38 cellular contexts compared by ENCODE assay signal in genomic region chr6:83974409-83975050, GRCh38. TPM values are rescaled to one million over a fixed set of nuclear protein-coding genes. Genes with fewer than 3 reads are reported as not detected.
A peak's percentile ranks its signal among the peaks of the same experiment; 100 is the strongest.
DNase-seq lines count a peak whose midpoint lies in the region; ATAC-seq, FAIRE-seq and TF ChIP-seq lines count a peak whose summit lies in the region.
"Had no signal": no experiment of that assay in that cellular context is flagged by ENCODE, and none has a peak within 500 bp of the region (broad histone marks: within the 10 kb centered on the region; RNA-seq: fewer than 3 reads in every experiment).

No MANE protein-coding gene starts in this region.

- TF ChIP-seq EP300 in K562 (IDR thresholded peaks at IDR 0.05; ENCODE audit: low read length): peak; percentile 98

- no peak overlapping the region for H2BK5ac ChIP-seq in mesendoderm (ENCODE audit: low read length)

- CTCF ChIA-PET in CD8-positive, alpha-beta memory T cell (lab: Charles Lee): no interaction called here
- CTCF ChIA-PET in K562 (lab: Yijun Ruan, JAX; ENCODE audit: low intra/inter-chr PET ratio): no interaction called here

- no peak overlapping the region for H2BK120ac ChIP-seq in mesendoderm (ENCODE audit: low read depth, low read length)

- H3K4me1 Mint-ChIP-seq in CD8-positive, alpha-beta memory T cell: no peaks in the 10 kb centered on the region
- H3K4me1 Mint-ChIP-seq in mesothelial cell of epicardium: peaks cover 17% of the 10 kb centered on the region
- H3K4me1 Mint-ChIP-seq: activated naive CD8-positive, alpha-beta T cell treated with anti-CD3 and anti-CD28 coated beads, Interleukin-2, amount 50 U/mL, for 24 hours; CD4-positive, CD25-positive, alpha-beta regulatory T cell; stimulated activated effector memory CD8-positive, alpha-beta T cell treated with anti-CD3 and anti-CD28 coated beads, Interleukin-12 subunit alpha, Interleukin-12 subunit beta, amount 100 ng/mL, for 72 hours had no signal

- no peak overlapping the region for H3K56ac ChIP-seq in mesendoderm (ENCODE audit: low read length)

- DNase-seq in CD8-positive, alpha-beta memory T cell: no peak
- DNase-seq in K562 (ENCODE audit: extremely low read depth in 1 of 4, low spot score in 3 of 4) (peak; percentile 77 to 98 (median 86)), mesendoderm (peak; percentile 13), caudate nucleus (lab: John Stamatoyannopoulos, UW) (no peak), mesothelial cell of epicardium (ENCODE audit: low spot score in 2 of 2, unreplicated experiment in 2 of 2) (no peak), urothelium cell line (ENCODE audit: low spot score) (no peak)
- DNase-seq: activated CD4-positive, alpha-beta T cell treated with anti-CD3 and anti-CD28 coated beads, Interleukin-2, amount 50 U/mL, for 48 hours; activated naive CD4-positive, alpha-beta T cell; activated naive CD8-positive, alpha-beta T cell treated with anti-CD3 and anti-CD28 coated beads, Interleukin-2, amount 50 U/mL, for 24 hours; activated T-cell treated with anti-CD3 and anti-CD28 coated beads, Interleukin-2, amount 50 U/mL, for 72 hours; CD4-positive, CD25-positive, alpha-beta regulatory T cell; central memory CD4-positive, alpha-beta T cell; cortex of kidney; DMS 273 treated with DMSO at 0.1 percent for 48 hours; effector memory CD4-positive, alpha-beta T cell; foreskin keratinocyte; heart left ventricle; Kasumi-1; kidney glomerular epithelial cell; lower lobe of right lung; mucosa of descending colon; MV-4-11; NCI-H1436 treated with DMSO at 0.1 percent for 48 hours; NCI-H2107; NCI-H774; occipital lobe; psoas muscle; SHP77 treated with DMSO at 0.1 percent for 48 hours; stimulated activated CD4-positive, alpha-beta T cell treated with anti-CD3 and anti-CD28 coated beads, Interleukin-15, amount 100 ng/mL, for 24 hours; trophoblast cell had no signal

- no peak overlapping the region for H3K18ac ChIP-seq in mesendoderm (ENCODE audit: low read length)

- in situ Hi-C loops in K562 (cut with MboI): no loop called here

- peak overlapping the region; percentile 49 for H3K27ac ChIP-seq in CD8-positive, alpha-beta memory T cell (ENCODE audit: low read depth, low read length)
- H3K27ac ChIP-seq in HUES48 (ENCODE audit: low read depth, low read length) (peak overlapping the region; percentile 96), K562 (ENCODE audit: extremely low read depth, low read depth, low read length) (peak overlapping the region; percentile 79), mesendoderm (ENCODE audit: low read depth, low read length) (no peak overlapping the region), caudate nucleus (ENCODE audit: low read depth, low read length) (no peak overlapping the region)
- H3K27ac ChIP-seq: foreskin keratinocyte, heart left ventricle, lower lobe of right lung, psoas muscle had no signal

- H3K79me1 ChIP-seq in mesendoderm (ENCODE audit: low read length): no peaks in the 10 kb centered on the region

- no peak for TF ChIP-seq POLR2A in K562 (conservative IDR thresholded peaks at IDR 0.05)

- no peak overlapping the region for H3K27ac Mint-ChIP-seq in CD8-positive, alpha-beta memory T cell
- H3K27ac Mint-ChIP-seq in mesothelial cell of epicardium: no peak overlapping the region
- H3K27ac Mint-ChIP-seq: activated naive CD8-positive, alpha-beta T cell treated with anti-CD3 and anti-CD28 coated beads, Interleukin-2, amount 50 U/mL, for 24 hours; activated T-cell treated with anti-CD3 and anti-CD28 coated beads, Interleukin-2, amount 50 U/mL, for 72 hours; CD4-positive, CD25-positive, alpha-beta regulatory T cell; natural killer cell treated with Interleukin-12 subunit alpha and Interleukin-12 subunit beta and Interleukin-15 and Interleukin-18, amount 100 ng/mL, for 72 hours; stimulated activated effector memory CD8-positive, alpha-beta T cell treated with anti-CD3 and anti-CD28 coated beads, Interleukin-12 subunit alpha, Interleukin-12 subunit beta, amount 100 ng/mL, for 72 hours had no signal

- FAIRE-seq in K562 (lab: Jason Lieb, UNC) (peak; percentile 99), urothelium cell line (lab: Jason Lieb, UNC) (no peak)
- FAIRE-seq: GM12891, HepG2 had no signal

- TF ChIP-seq CTCF in K562 (IDR thresholded peaks at IDR 0.05 in 2 of 3, conservative IDR thresholded peaks at IDR 0.05 in 1 of 3; ENCODE audit: insufficient read depth in 2 of 3, low read depth in 1 of 3, low read length in 3 of 3): no peak
- TF ChIP-seq CTCF in mesothelial cell of epicardium (IDR thresholded peaks at IDR 0.05; ENCODE audit: unreplicated experiment): no peak

- H3K9me3 Mint-ChIP-seq in CD8-positive, alpha-beta memory T cell: peaks cover under 1 to 20% (median 4%) of the 10 kb centered on the region in 5 donors
- peaks cover 27% of the 10 kb centered on the region for H3K9me3 Mint-ChIP-seq in mesothelial cell of epicardium
- H3K9me3 Mint-ChIP-seq: natural killer cell treated with Interleukin-12 subunit alpha and Interleukin-12 subunit beta and Interleukin-15 and Interleukin-18, amount 100 ng/mL, for 72 hours had no signal

- WGBS in K562 (ENCODE audit: insufficient coverage, low coverage, missing lambda C conversion rate): 0% methylated on average over 3 of the region's 3 CpGs
- no CpG with 5 or more reads among the region's 3 CpGs for WGBS in mesendoderm (ENCODE audit: extremely low coverage, insufficient coverage, low lambda C conversion rate)

- no peaks in the 10 kb centered on the region for H3K9me3 ChIP-seq in CD8-positive, alpha-beta memory T cell (ENCODE audit: low read length)
- H3K9me3 ChIP-seq in HUES48 (ENCODE audit: control insufficient read depth, insufficient read depth, low read length): peaks cover 33% of the 10 kb centered on the region
- peaks cover 6% of the 10 kb centered on the region; the same call in 1 of the 2 replicates for H3K9me3 ChIP-seq in K562 (replicated peaks; ENCODE audit: control insufficient read depth, insufficient read depth, low read depth, low read length)
- H3K9me3 ChIP-seq: lower lobe of right lung, psoas muscle had no signal

- ATAC-seq in K562: peak; percentile 94
- ATAC-seq in GM18861 (IDR thresholded peaks at IDR 0.05; ENCODE audit: unreplicated experiment): no peak
- ATAC-seq: activated naive CD8-positive, alpha-beta T cell treated with anti-CD3 and anti-CD28 coated beads, Interleukin-2, amount 50 U/mL, for 24 hours; activated T-cell treated with anti-CD3 and anti-CD28 coated beads, Interleukin-2, amount 50 U/mL, for 72 hours; esophagus mucosa; foreskin keratinocyte; HepG2; lower lobe of right lung; mucosa of descending colon; natural killer cell treated with Interleukin-12 subunit alpha and Interleukin-12 subunit beta and Interleukin-15 and Interleukin-18, amount 100 ng/mL, for 72 hours; psoas muscle; stimulated activated effector memory CD8-positive, alpha-beta T cell treated with anti-CD3 and anti-CD28 coated beads, Interleukin-12 subunit alpha, Interleukin-12 subunit beta, amount 100 ng/mL, for 72 hours had no signal

- H4K8ac ChIP-seq in mesendoderm (ENCODE audit: low read depth, low read length): no peak overlapping the region

- no peak overlapping the region for H3K4me3 Mint-ChIP-seq in CD8-positive, alpha-beta memory T cell
- no peak overlapping the region for H3K4me3 Mint-ChIP-seq in mesothelial cell of epicardium
- H3K4me3 Mint-ChIP-seq: activated naive CD8-positive, alpha-beta T cell treated with anti-CD3 and anti-CD28 coated beads, Interleukin-2, amount 50 U/mL, for 24 hours; activated T-cell treated with anti-CD3 and anti-CD28 coated beads, Interleukin-2, amount 50 U/mL, for 72 hours; CD4-positive, CD25-positive, alpha-beta regulatory T cell; natural killer cell treated with Interleukin-12 subunit alpha and Interleukin-12 subunit beta and Interleukin-15 and Interleukin-18, amount 100 ng/mL, for 72 hours; stimulated activated effector memory CD8-positive, alpha-beta T cell treated with anti-CD3 and anti-CD28 coated beads, Interleukin-12 subunit alpha, Interleukin-12 subunit beta, amount 100 ng/mL, for 72 hours had no signal

- no TSS peak for BruUV-seq in K562 (replicated peaks; lab: Mats Ljungman, UMichigan)

- no peaks in the 10 kb centered on the region for H3K79me2 ChIP-seq in K562 (ENCODE audit: control insufficient read depth, insufficient read depth, low read length)
- H3K79me2 ChIP-seq in mesendoderm (ENCODE audit: control insufficient read depth, insufficient read depth, low read length): no peaks in the 10 kb centered on the region

- no peaks in the 10 kb centered on the region for H3K27me3 ChIP-seq in CD8-positive, alpha-beta memory T cell (ENCODE audit: insufficient read depth, low read length, poor library complexity, severe bottlenecking)
- no peaks in the 10 kb centered on the region for H3K27me3 ChIP-seq in HUES48 (ENCODE audit: control insufficient read depth, insufficient read depth, low read length)
- no peaks in the 10 kb centered on the region for H3K27me3 ChIP-seq in K562 (ENCODE audit: control insufficient read depth in 2 of 2, insufficient read depth in 2 of 2, low read length in 2 of 2)
- H3K27me3 ChIP-seq in mesendoderm (ENCODE audit: insufficient read depth, low read length, poor library complexity): no peaks in the 10 kb centered on the region
- H3K27me3 ChIP-seq: foreskin keratinocyte, heart left ventricle had no signal

- H2AFZ ChIP-seq in K562 (ENCODE audit: low read depth, low read length): peak overlapping the region; percentile 76

- H3K36me3 Mint-ChIP-seq in CD8-positive, alpha-beta memory T cell: peaks cover 0 to 9% (median 1%) of the 10 kb centered on the region in 3 donors
- peaks cover 2% of the 10 kb centered on the region for H3K36me3 Mint-ChIP-seq in mesothelial cell of epicardium
- H3K36me3 Mint-ChIP-seq: stimulated activated effector memory CD8-positive, alpha-beta T cell treated with anti-CD3 and anti-CD28 coated beads, Interleukin-12 subunit alpha, Interleukin-12 subunit beta, amount 100 ng/mL, for 72 hours had no signal

- peaks cover 0 to 4% of the 10 kb centered on the region in 2 donors for H3K27me3 Mint-ChIP-seq in CD8-positive, alpha-beta memory T cell
- no peaks in the 10 kb centered on the region for H3K27me3 Mint-ChIP-seq in mesothelial cell of epicardium (ENCODE audit: low read depth)
- H3K27me3 Mint-ChIP-seq: activated naive CD8-positive, alpha-beta T cell treated with anti-CD3 and anti-CD28 coated beads, Interleukin-2, amount 50 U/mL, for 24 hours; CD4-positive, CD25-positive, alpha-beta regulatory T cell; natural killer cell treated with Interleukin-12 subunit alpha and Interleukin-12 subunit beta and Interleukin-15 and Interleukin-18, amount 100 ng/mL, for 72 hours had no signal

- H3K9me1 ChIP-seq in K562 (ENCODE audit: control insufficient read depth, insufficient read depth, low read length): no peaks in the 10 kb centered on the region

- H2BK15ac ChIP-seq in mesendoderm (replicated peaks; ENCODE audit: low read depth): no peak overlapping the region

- no peak overlapping the region for H4K5ac ChIP-seq in mesendoderm (ENCODE audit: low read length)

- no peak overlapping the region for H2AK5ac ChIP-seq in mesendoderm (ENCODE audit: low read length)

- H4K20me1 ChIP-seq in K562 (replicated peaks; ENCODE audit: control insufficient read depth, insufficient read depth, low read length): no peaks in the 10 kb centered on the region

- H3K4me1 ChIP-seq in CD8-positive, alpha-beta memory T cell (ENCODE audit: insufficient read depth, low read length): no peaks in the 10 kb centered on the region
- H3K4me1 ChIP-seq in HUES48 (ENCODE audit: control insufficient read depth, insufficient read depth, low read length): peaks cover 42% of the 10 kb centered on the region
- H3K4me1 ChIP-seq in K562 (replicated peaks in 1 of 2; ENCODE audit: control insufficient read depth in 2 of 2, insufficient read depth in 2 of 2, low read length in 2 of 2): peaks cover 2 to 61% of the 10 kb centered on the region in 2 experiments; a peak in 4 of 5 replicates
- peaks cover 2% of the 10 kb centered on the region for H3K4me1 ChIP-seq in mesendoderm (ENCODE audit: control insufficient read depth, low read depth, low read length)
- H3K4me1 ChIP-seq: foreskin keratinocyte, heart left ventricle, lower lobe of right lung, psoas muscle had no signal

- intact Hi-C loops in K562 (cut with micrococcal nuclease): loop anchor here (2.0 to 10.0 kb wide), 5 partner anchors 58 to 296 kb away; partner anchors contain the start of gene MRAP2

- peak; percentile 34 to 52 for TF ChIP-seq RAD21 in K562 (CRISPR knock-in tag; conservative IDR thresholded peaks at IDR 0.05 in 1 of 2, IDR thresholded peaks at IDR 0.05 in 1 of 2)

- H3K4me2 ChIP-seq in K562 (ENCODE audit: insufficient read depth, low read length) (0 out of 2 replicates have a peak overlapping the region, but pooled peaks have one; percentile 5), mesendoderm (ENCODE audit: low read length) (no peak overlapping the region)

- H3K4me3 ChIP-seq in CD8-positive, alpha-beta memory T cell (ENCODE audit: low read length): no peak overlapping the region
- H3K4me3 ChIP-seq in HUES48 (ENCODE audit: low read depth, low read length) (no peak overlapping the region), K562 (no peak overlapping the region), mesendoderm (ENCODE audit: low read length) (no peak overlapping the region)
- H3K4me3 ChIP-seq: heart left ventricle, lower lobe of right lung, mucosa of descending colon, psoas muscle had no signal

- POLR2A ChIA-PET in CD8-positive, alpha-beta memory T cell (lab: Charles Lee): no interaction called here
- POLR2A ChIA-PET in K562 (lab: Yijun Ruan, JAX): interaction anchor here (0.6 to 1.2 kb wide), 6 partner anchors 13 to 141 kb away, joined by 3 to 4 read pairs (median 3); no protein-coding TSS in a partner anchor

- no peak overlapping the region for H3K4ac ChIP-seq in mesendoderm (ENCODE audit: low read depth, low read length)

- no peak overlapping the region for H3K23ac ChIP-seq in mesendoderm (ENCODE audit: low read length)

- H3K36me3 ChIP-seq in CD8-positive, alpha-beta memory T cell (ENCODE audit: insufficient read depth, low read length): no peaks in the 10 kb centered on the region
- H3K36me3 ChIP-seq in HUES48 (ENCODE audit: control insufficient read depth, insufficient read depth, low read length): no peaks in the 10 kb centered on the region
- H3K36me3 ChIP-seq in K562 (ENCODE audit: control insufficient read depth, insufficient read depth, low read length): 0 out of 3 replicates have a peak, but pooled peaks cover 2% of the 10 kb centered on the region
- H3K36me3 ChIP-seq in mesendoderm (ENCODE audit: control insufficient read depth, insufficient read depth, low read length): no peaks in the 10 kb centered on the region
- H3K36me3 ChIP-seq: heart left ventricle, lower lobe of right lung had no signal

- H3K9ac ChIP-seq in HUES48 (ENCODE audit: low read depth, low read length) (no peak overlapping the region), K562 (ENCODE audit: insufficient read depth in 1 of 2, low read depth in 2 of 2, low read length in 2 of 2) (peak overlapping the region in 1 of 2 experiments; percentile 58; a peak in 2 of 4 replicates), mesendoderm (ENCODE audit: low read length) (no peak overlapping the region)

RNA-seq across cellular contexts. Expression of gene MRAP2, which starts 59.0 kb away (rescaled TPM):
- total RNA-seq in CD8-positive, alpha-beta memory T cell: not detected
- polyA plus RNA-seq in CD8-positive, alpha-beta memory T cell: not detected
- 18.1 and 18.7 TPM in 2 replicates for total RNA-seq in K562 (2011; cell fraction: chromatin; rRNA removed; ENCODE audit: low replicate concordance)
- total RNA-seq in K562 (2011; cell fraction: nucleolus; rRNA removed): 15.3 and 20.5 TPM in 2 replicates
- total RNA-seq in K562 (2011; cell fraction: nucleoplasm; rRNA removed): 27.9 and 37.3 TPM in 2 replicates
- total RNA-seq in K562 (2014; rRNA removed) (7.8 and 8.6 TPM in 2 replicates), K562 (2014; rRNA removed; fragmentation: Illumina TruSeq; extraction: Trizol) (12.0 and 15.3 TPM in 2 replicates), K562 (2015; rRNA removed; fragmentation: Illumina TruSeq; extraction: Trizol) (11.8 and 12.6 TPM in 2 replicates), K562 (2021) (7.4 and 8.7 TPM in 2 replicates), mesothelial cell of epicardium (2.0 to 2.7 TPM (median 2.1 TPM) in 3 replicates)
- polyA plus RNA-seq in K562 (2011; rRNA removed) (30.7 and 38.9 TPM in 2 replicates), K562 (2014; fragmentation: Illumina TruSeq; extraction: Trizol) (10.9 and 12.1 TPM in 2 replicates), K562 (2014; fragmentation: Nextera tagmentation; extraction: Ambion mirVana) (1 to 10 TPM; 5.9 to 6.8 TPM), K562 (2014; rRNA removed) (8.0 and 9.3 TPM in 2 replicates)
- polyA plus RNA-seq in K562 (2011; cell fraction: cytosol; rRNA removed): 16.6 and 27.0 TPM in 2 replicates
- 8.4 and 14.0 TPM in 2 replicates for polyA plus RNA-seq in K562 (2011; cell fraction: nucleus; rRNA removed)
- 7.1 and 10.8 TPM in 2 replicates for polyA plus RNA-seq in K562 (2012)
- polyA minus RNA-seq in K562 (2011; rRNA and poly(A)+ RNA removed): 26.8 and 27.7 TPM in 2 replicates
- polyA minus RNA-seq in K562 (2011; cell fraction: cytosol; rRNA and poly(A)+ RNA removed): 5.2 and 13.0 TPM in 2 replicates
- polyA minus RNA-seq in K562 (2011; cell fraction: nucleus; rRNA and poly(A)+ RNA removed): 4.0 and 5.1 TPM in 2 replicates
- 0.56 TPM for polyA plus RNA-seq in mesendoderm (2013, experiment 1 of 2)
- 0.55 TPM for polyA plus RNA-seq in mesendoderm (2013, experiment 2 of 2)
- total RNA-seq: activated T-cell treated with anti-CD3 and anti-CD28 coated beads, Interleukin-2, amount 50 U/mL, for 72 hours; CD4-positive, CD25-positive, alpha-beta regulatory T cell; H4; natural killer cell treated with Interleukin-12 subunit alpha and Interleukin-12 subunit beta and Interleukin-15 and Interleukin-18, amount 100 ng/mL, for 72 hours had no signal
- polyA plus RNA-seq: CD4-positive, CD25-positive, alpha-beta regulatory T cell had no signal

Comparison
In these comparisons a context has a peak if more than half of its experiments do, and no peak if none do; other contexts are left out.
1. DNase-seq: peak in K562 (4 of 4) and mesendoderm (single experiment); none in CD8-positive, alpha-beta memory T cell (0 of 5), caudate nucleus (0 of 61), mesothelial cell of epicardium (0 of 2) and urothelium cell line (single experiment).
2. H3K27ac ChIP-seq: peak in CD8-positive, alpha-beta memory T cell (single experiment), HUES48 (single experiment) and K562 (single experiment); none in mesendoderm (single experiment) and caudate nucleus (single experiment).